ENCODE assay signal across 31 cellular contexts in genomic region chr12:28629691-28630090, GRCh38.
"Had no signal": no experiment of that assay in that cellular context is flagged by ENCODE, and none has a peak within 500 bp of the region (broad histone marks: within the 10 kb centered on the region; RNA-seq: fewer than 3 reads in every experiment).

No MANE protein-coding gene starts in this region.

- H3K27ac Mint-ChIP-seq: activated CD4-positive, alpha-beta T cell treated with anti-CD3 and anti-CD28 coated beads for 36 hours; activated CD4-positive, alpha-beta T cell treated with anti-CD3 and anti-CD28 coated beads, Interleukin-2, amount 10 ng/mL, durations not matched to agents 7 days and 5 days; activated CD8-positive, alpha-beta T cell treated with anti-CD3 and anti-CD28 coated beads, Interleukin-2, amount 10 ng/mL, durations not matched to agents 7 days and 5 days; activated naive CD4-positive, alpha-beta T cell treated with anti-CD3 and anti-CD28 coated beads for 36 hours; activated naive CD4-positive, alpha-beta T cell treated with anti-CD3 and anti-CD28 coated beads, Interleukin-2, amount 50 U/mL, for 72 hours; activated T-cell treated with anti-CD3 and anti-CD28 coated beads, Interleukin-2, amount 50 U/mL, for 24 hours; T-helper 1 cell treated with Interleukin-12 subunit alpha and Interleukin-12 subunit beta and Interleukin-4 antibody, amounts not matched to agents 30 μg/mL and 1 μg/mL, for 36 hours; T-helper 2 cell treated with Interferon-gamma antibody and Interleukin-4, amounts not matched to agents 5 μg/mL and 100 μg/mL, for 36 hours; WTC11 had no signal

- H3K36me3 ChIP-seq: adrenal gland, breast epithelium, Peyer's patch, SJSA1 had no signal

- H3K9me2 ChIP-seq: SK-N-SH had no signal

- H3K4me3 Mint-ChIP-seq: activated CD4-positive, alpha-beta T cell treated with anti-CD3 and anti-CD28 coated beads for 36 hours; activated CD4-positive, alpha-beta T cell treated with anti-CD3 and anti-CD28 coated beads, Interleukin-2, amount 10 ng/mL, durations not matched to agents 7 days and 5 days; activated CD8-positive, alpha-beta T cell treated with anti-CD3 and anti-CD28 coated beads, Interleukin-2, amount 10 ng/mL, durations not matched to agents 7 days and 5 days; activated naive CD4-positive, alpha-beta T cell treated with anti-CD3 and anti-CD28 coated beads for 36 hours; activated T-cell treated with anti-CD3 and anti-CD28 coated beads, Interleukin-2, amount 50 U/mL, for 24 hours; T-helper 1 cell treated with Interleukin-12 subunit alpha and Interleukin-12 subunit beta and Interleukin-4 antibody, amounts not matched to agents 30 μg/mL and 1 μg/mL, for 36 hours; T-helper 2 cell treated with Interferon-gamma antibody and Interleukin-4, amounts not matched to agents 5 μg/mL and 100 μg/mL, for 36 hours; WTC11 had no signal

- H3K36me3 Mint-ChIP-seq: activated naive CD4-positive, alpha-beta T cell treated with anti-CD3 and anti-CD28 coated beads, Interleukin-2, amount 50 U/mL, for 72 hours; WTC11 had no signal

- DNase-seq: activated CD4-positive, alpha-beta T cell treated with anti-CD3 and anti-CD28 coated beads for 36 hours; activated CD4-positive, alpha-beta T cell treated with anti-CD3 and anti-CD28 coated beads, Interleukin-2, amount 10 ng/mL, durations not matched to agents 7 days and 5 days; activated CD4-positive, alpha-beta T cell treated with anti-CD3 and anti-CD28 coated beads, Interleukin-2, amount 50 U/mL, for 48 hours; activated CD8-positive, alpha-beta T cell treated with anti-CD3 and anti-CD28 coated beads, Interleukin-2, amount 10 ng/mL, durations not matched to agents 7 days and 5 days; activated gamma-delta T cell treated with Interleukin-2 at 50 U/mL for 16 hours; activated naive CD4-positive, alpha-beta T cell treated with anti-CD3 and anti-CD28 coated beads for 36 hours; activated T-cell treated with anti-CD3 and anti-CD28 coated beads, Interleukin-2, amount 50 U/mL, for 24 hours; adrenal gland; body of pancreas; NCI-H1105; NCI-H1417 treated with DMSO at 0.1 percent for 48 hours; NCI-H187 treated with DMSO at 0.1 percent for 48 hours; NCI-H2081; NCI-H226; NCI-H446 treated with DMSO at 0.1 percent for 48 hours; NCI-H524; NCI-H69; NCI-H82; NK-92 treated with Interleukin-12 subunit alpha and Interleukin-12 subunit beta, amount 100 ng/mL, for 24 hours; PC-3; Peyer's patch; RPMI8226; SHP77 treated with DMSO at 0.1 percent for 48 hours; SK-N-SH had no signal

- ATAC-seq: activated CD4-positive, alpha-beta T cell treated with anti-CD3 and anti-CD28 coated beads for 36 hours; activated CD4-positive, CD25-positive, alpha-beta regulatory T cell treated with anti-CD3 and anti-CD28 coated beads, Interleukin-2, amount 50 U/mL, for 24 hours; activated CD8-positive, alpha-beta T cell treated with anti-CD3 and anti-CD28 coated beads, Interleukin-2, amount 10 ng/mL, durations not matched to agents 7 days and 5 days; activated naive CD4-positive, alpha-beta T cell treated with anti-CD3 and anti-CD28 coated beads, Interleukin-2, amount 50 U/mL, for 72 hours; body of pancreas; PC-3; WTC11 had no signal

- H3K4me3 ChIP-seq: adrenal gland, body of pancreas, breast epithelium, Peyer's patch, SJSA1 had no signal

- H3K9ac ChIP-seq: SK-N-SH had no signal

- H3K4me1 Mint-ChIP-seq: activated CD4-positive, alpha-beta T cell treated with anti-CD3 and anti-CD28 coated beads for 36 hours; activated CD4-positive, alpha-beta T cell treated with anti-CD3 and anti-CD28 coated beads, Interleukin-2, amount 10 ng/mL, durations not matched to agents 7 days and 5 days; WTC11 had no signal

- H3K27me3 Mint-ChIP-seq: activated CD4-positive, alpha-beta T cell treated with anti-CD3 and anti-CD28 coated beads, Interleukin-2, amount 10 ng/mL, durations not matched to agents 7 days and 5 days; activated T-cell treated with anti-CD3 and anti-CD28 coated beads, Interleukin-2, amount 50 U/mL, for 24 hours had no signal

- H3K27ac ChIP-seq: adrenal gland, body of pancreas, breast epithelium, Peyer's patch, SJSA1 had no signal

- H3K4me2 ChIP-seq: SK-N-SH had no signal

- H3K4me1 ChIP-seq: adrenal gland, body of pancreas, breast epithelium, Peyer's patch, SJSA1 had no signal

- H3K27me3 ChIP-seq: adrenal gland, body of pancreas, breast epithelium, Peyer's patch, SJSA1 had no signal

- H3K9me3 Mint-ChIP-seq: activated CD4-positive, alpha-beta T cell treated with anti-CD3 and anti-CD28 coated beads, Interleukin-2, amount 10 ng/mL, durations not matched to agents 7 days and 5 days; activated naive CD4-positive, alpha-beta T cell treated with anti-CD3 and anti-CD28 coated beads for 36 hours; activated T-cell treated with anti-CD3 and anti-CD28 coated beads, Interleukin-2, amount 50 U/mL, for 24 hours; T-helper 2 cell treated with Interferon-gamma antibody and Interleukin-4, amounts not matched to agents 5 μg/mL and 100 μg/mL, for 36 hours; WTC11 had no signal

- H3K9me3 ChIP-seq: adrenal gland, body of pancreas, breast epithelium, Peyer's patch, SJSA1, SK-N-SH had no signal
